In genomic region chr20:63828951-63829350, GRCh38 we compare ENCODE assay signal across 17 cellular contexts. TPM values are rescaled to one million over a fixed set of nuclear protein-coding genes. Genes with fewer than 3 reads are reported as not detected.
DNase-seq lines count a peak whose midpoint lies in the region; ATAC-seq and TF ChIP-seq lines count a peak whose summit lies in the region.
"Had no signal": no experiment of that assay in that cellular context is flagged by ENCODE, and none has a peak within 500 bp of the region (broad histone marks: within the 10 kb centered on the region; RNA-seq: fewer than 3 reads in every experiment).

No MANE protein-coding gene starts in this region.

- no peak overlapping the region for H2AFZ ChIP-seq in neural cell (ENCODE audit: low read depth, low read length)
- H2AFZ ChIP-seq: PC-9 had no signal

- no peak for TF ChIP-seq RAD21 in neural cell (conservative IDR thresholded peaks at IDR 0.05)

- H3K4me1 Mint-ChIP-seq in stimulated activated naive CD8-positive, alpha-beta T cell treated with anti-CD3 and anti-CD28 coated beads, Interleukin-15, Interleukin-2, amounts not matched to agents 100 ng/mL and 50 ng/mL, for 24 hours (ENCODE audit: low read depth) = peaks cover 18% of the 10 kb centered on the region
- peaks cover 15% of the 10 kb centered on the region for H3K4me1 Mint-ChIP-seq in stimulated activated naive CD8-positive, alpha-beta T cell treated with anti-CD3 and anti-CD28 coated beads, Interleukin-15, amount 100 ng/mL, for 72 hours
- H3K4me1 Mint-ChIP-seq in dendritic cell treated with granulocyte-macrophage colony-stimulating factor and Interleukin-4, amounts not matched to agents 40 ng/mL and 50 ng/mL, for 4 days (ENCODE audit: low read depth) = peaks cover 58% of the 10 kb centered on the region

- H3K36me3 ChIP-seq in neural cell (ENCODE audit: insufficient read depth, low read length) = no peaks in the 10 kb centered on the region
- H3K36me3 ChIP-seq: esophagus squamous epithelium had no signal

- H3K9me2 ChIP-seq in neural cell (ENCODE audit: insufficient read depth, low read length) = no peaks in the 10 kb centered on the region

- intact Hi-C loops in dendritic cell treated with granulocyte-macrophage colony-stimulating factor and Interleukin-4, amounts not matched to agents 40 ng/mL and 50 ng/mL, for 4 days (cut with micrococcal nuclease) = loop anchor here (5.0 kb wide), 1 partner anchor 33 kb away; the partner anchor contains the start of gene ABHD16B

- no peaks in the 10 kb centered on the region for H3K9me3 Mint-ChIP-seq in stimulated activated naive CD8-positive, alpha-beta T cell treated with anti-CD3 and anti-CD28 coated beads, Interleukin-15, Interleukin-2, amounts not matched to agents 100 ng/mL and 50 ng/mL, for 24 hours
- no peaks in the 10 kb centered on the region for H3K9me3 Mint-ChIP-seq in stimulated activated naive CD8-positive, alpha-beta T cell treated with anti-CD3 and anti-CD28 coated beads, Interleukin-15, amount 100 ng/mL, for 72 hours
- no peaks in the 10 kb centered on the region for H3K9me3 Mint-ChIP-seq in dendritic cell treated with granulocyte-macrophage colony-stimulating factor and Interleukin-4, amounts not matched to agents 40 ng/mL and 50 ng/mL, for 4 days
- H3K9me3 Mint-ChIP-seq: naive thymus-derived CD8-positive, alpha-beta T cell had no signal

- H3K9ac ChIP-seq in neural cell (ENCODE audit: low read length) = peak overlapping the region; percentile 74

- no peak for TF ChIP-seq CTCF in neural cell (IDR thresholded peaks at IDR 0.05; ENCODE audit: poor library complexity, severe bottlenecking)
- TF ChIP-seq CTCF in GM10248 (IDR thresholded peaks at IDR 0.05; ENCODE audit: control extremely low read depth, extremely low read depth, low read depth, missing control alignments) = no peak

- no peaks in the 10 kb centered on the region for H3K9me3 ChIP-seq in neural cell (ENCODE audit: low read length)
- H3K9me3 ChIP-seq: esophagus squamous epithelium had no signal

- H3K27ac Mint-ChIP-seq in stimulated activated naive CD8-positive, alpha-beta T cell treated with anti-CD3 and anti-CD28 coated beads, Interleukin-15, Interleukin-2, amounts not matched to agents 100 ng/mL and 50 ng/mL, for 24 hours = no peak overlapping the region
- no peak overlapping the region for H3K27ac Mint-ChIP-seq in stimulated activated naive CD8-positive, alpha-beta T cell treated with anti-CD3 and anti-CD28 coated beads, Interleukin-15, amount 100 ng/mL, for 72 hours
- H3K27ac Mint-ChIP-seq in dendritic cell treated with granulocyte-macrophage colony-stimulating factor and Interleukin-4, amounts not matched to agents 40 ng/mL and 50 ng/mL, for 4 days = no peak overlapping the region
- H3K27ac Mint-ChIP-seq: immature natural killer cell had no signal

- peak overlapping the region; percentile 81 for H3K4me3 Mint-ChIP-seq in stimulated activated naive CD8-positive, alpha-beta T cell treated with anti-CD3 and anti-CD28 coated beads, Interleukin-15, Interleukin-2, amounts not matched to agents 100 ng/mL and 50 ng/mL, for 24 hours
- H3K4me3 Mint-ChIP-seq in stimulated activated naive CD8-positive, alpha-beta T cell treated with anti-CD3 and anti-CD28 coated beads, Interleukin-15, amount 100 ng/mL, for 72 hours = no peak overlapping the region
- H3K4me3 Mint-ChIP-seq in dendritic cell treated with granulocyte-macrophage colony-stimulating factor and Interleukin-4, amounts not matched to agents 40 ng/mL and 50 ng/mL, for 4 days = peak overlapping the region; percentile 90

- H3F3A ChIP-seq in neural cell (ENCODE audit: insufficient read depth, low read length, poor library complexity, severe bottlenecking) = peaks cover 5% of the 10 kb centered on the region

- no peak for DNase-seq in stimulated activated naive CD8-positive, alpha-beta T cell treated with anti-CD3 and anti-CD28 coated beads, Interleukin-15, amount 100 ng/mL, for 72 hours
- no peak for DNase-seq in mucosa of gallbladder (ENCODE audit: low spot score)
- no peak for DNase-seq in activated gamma-delta T cell (lab: John Stamatoyannopoulos, UW)
- DNase-seq in GM10248 (ENCODE audit: extremely low spot score) = no peak
- no peak for DNase-seq in activated effector memory CD4-positive, alpha-beta T cell treated with anti-CD3 and anti-CD28 coated beads, Interleukin-2, amount 50 U/mL, for 16 hours
- DNase-seq: activated CD4-positive, alpha-beta T cell treated with anti-CD3 and anti-CD28 coated beads for 4 hours; DND-41; esophagus squamous epithelium; GOT3; immature natural killer cell; naive thymus-derived CD8-positive, alpha-beta T cell; NCI-H2227 treated with DMSO at 0.1 percent for 48 hours; T-helper 1 cell had no signal

- no peaks in the 10 kb centered on the region for H4K20me1 ChIP-seq in neural cell (ENCODE audit: insufficient read depth)

- H3K27ac ChIP-seq in neural cell (ENCODE audit: low read length) = no peak overlapping the region
- H3K27ac ChIP-seq: PC-9 had no signal

- peak overlapping the region; percentile 90 for H3K4me3 ChIP-seq in neural cell (ENCODE audit: low read length)
- H3K4me3 ChIP-seq: PC-9 had no signal

- peaks cover 47% of the 10 kb centered on the region for H3K79me2 ChIP-seq in neural cell (replicated peaks; ENCODE audit: insufficient read depth, low read length)

- peaks cover 31% of the 10 kb centered on the region for H3K27me3 Mint-ChIP-seq in stimulated activated naive CD8-positive, alpha-beta T cell treated with anti-CD3 and anti-CD28 coated beads, Interleukin-15, Interleukin-2, amounts not matched to agents 100 ng/mL and 50 ng/mL, for 24 hours
- H3K27me3 Mint-ChIP-seq in stimulated activated naive CD8-positive, alpha-beta T cell treated with anti-CD3 and anti-CD28 coated beads, Interleukin-15, amount 100 ng/mL, for 72 hours = peaks cover 69% of the 10 kb centered on the region
- H3K27me3 Mint-ChIP-seq in dendritic cell treated with granulocyte-macrophage colony-stimulating factor and Interleukin-4, amounts not matched to agents 40 ng/mL and 50 ng/mL, for 4 days = peaks cover 62% of the 10 kb centered on the region

- no peaks in the 10 kb centered on the region for H3K36me3 Mint-ChIP-seq in stimulated activated naive CD8-positive, alpha-beta T cell treated with anti-CD3 and anti-CD28 coated beads, Interleukin-15, Interleukin-2, amounts not matched to agents 100 ng/mL and 50 ng/mL, for 24 hours (ENCODE audit: low read depth)
- H3K36me3 Mint-ChIP-seq in dendritic cell treated with granulocyte-macrophage colony-stimulating factor and Interleukin-4, amounts not matched to agents 40 ng/mL and 50 ng/mL, for 4 days (ENCODE audit: low read depth) = peaks cover 34% of the 10 kb centered on the region
- H3K36me3 Mint-ChIP-seq: immature natural killer cell had no signal

- peaks cover 12% of the 10 kb centered on the region for H3K27me3 ChIP-seq in neural cell (ENCODE audit: insufficient read depth, low read depth, low read length)

- POLR2A ChIA-PET in GM10248 (lab: Yijun Ruan, JAX) = no interaction called here

- H3K4me2 ChIP-seq in neural cell (ENCODE audit: low read length) = peak overlapping the region; percentile 95
- H3K4me2 ChIP-seq: PC-9 had no signal

- ATAC-seq in stimulated activated naive CD8-positive, alpha-beta T cell treated with anti-CD3 and anti-CD28 coated beads, Interleukin-15, amount 100 ng/mL, for 72 hours = no peak

- CTCF ChIA-PET in GM10248 (lab: Yijun Ruan, JAX) = no interaction called here

- TF ChIP-seq EP300 in neural cell (conservative IDR thresholded peaks at IDR 0.05; ENCODE audit: poor library complexity, severe bottlenecking) = no peak

TF ChIP-seq in neural cell, 6 proteins besides CTCF, POLR2A, EP300 and RAD21:
- TF ChIP-seq SMC3 (conservative IDR thresholded peaks at IDR 0.05; ENCODE audit: poor library complexity) (no peak), EZH2 (IDR thresholded peaks at IDR 0.05; ENCODE audit: borderline replicate concordance, insufficient read depth, low read length, poor library complexity, severe bottlenecking) (no peak)

RNA-seq across cellular contexts. Expression of gene ZBTB46, which starts 2.1 kb away (rescaled TPM):
- polyA plus RNA-seq in neural cell = 15.0 and 21.0 TPM in 2 replicates
- 43.5 and 48.2 TPM in 2 replicates for polyA minus RNA-seq in neural cell
- 9.0 TPM for total RNA-seq in mucosa of gallbladder
- total RNA-seq: naive thymus-derived CD8-positive, alpha-beta T cell had no signal

RNA-seq across cellular contexts. Expression of gene ABHD16B, which starts 32.3 kb away (rescaled TPM):
- not detected in 2 replicates for polyA plus RNA-seq in neural cell
- not detected in 2 replicates for polyA minus RNA-seq in neural cell
- total RNA-seq in mucosa of gallbladder = not detected
- total RNA-seq: esophagus squamous epithelium; naive thymus-derived CD8-positive, alpha-beta T cell; PC-9 had no signal

RNA-seq across cellular contexts. Expression of gene TPD52L2, which starts 36.1 kb away (rescaled TPM):
- polyA plus RNA-seq in neural cell = 142 TPM in 2 replicates
- polyA minus RNA-seq in neural cell = 54.2 and 57.5 TPM in 2 replicates
- total RNA-seq in mucosa of gallbladder = 72.3 TPM

Comparison
In these comparisons a context has a peak if more than half of its experiments do, and no peak if none do; other contexts are left out.
1. H3K4me3 Mint-ChIP-seq: peak in stimulated activated naive CD8-positive, alpha-beta T cell treated with anti-CD3 and anti-CD28 coated beads, Interleukin-15, Interleukin-2, amounts not matched to agents 100 ng/mL and 50 ng/mL, for 24 hours (single experiment) and dendritic cell treated with granulocyte-macrophage colony-stimulating factor and Interleukin-4, amounts not matched to agents 40 ng/mL and 50 ng/mL, for 4 days (single experiment); none in stimulated activated naive CD8-positive, alpha-beta T cell treated with anti-CD3 and anti-CD28 coated beads, Interleukin-15, amount 100 ng/mL, for 72 hours (0 of 2).